1 cellular context compared by ENCODE assay signal in the genomic region with DNA sequence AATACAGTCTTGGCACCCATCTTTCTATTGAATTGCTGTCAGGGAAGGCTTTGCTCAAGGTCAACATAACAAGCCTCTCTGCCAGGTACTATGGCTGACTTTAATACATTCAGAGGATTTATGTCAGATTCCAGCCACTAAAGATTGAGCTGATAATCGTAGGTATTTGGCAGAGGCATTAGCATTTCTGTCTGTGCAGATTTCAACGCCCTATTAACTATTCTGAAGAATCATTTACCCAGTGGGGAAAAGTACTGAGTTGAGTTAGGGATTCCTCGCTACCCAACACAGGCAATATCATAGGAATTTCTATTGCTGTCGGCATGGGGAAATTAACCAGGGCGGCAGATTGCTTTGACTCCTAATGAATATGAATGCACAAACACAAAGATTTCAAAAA.
TF ChIP-seq lines count a peak whose summit lies in the region.

No MANE protein-coding gene starts in this region.

TF ChIP-seq in SK-N-SH, 30 proteins besides CTCF, POLR2A, EP300 and RAD21 (continued from another document):
- TF ChIP-seq, protein P1, sequence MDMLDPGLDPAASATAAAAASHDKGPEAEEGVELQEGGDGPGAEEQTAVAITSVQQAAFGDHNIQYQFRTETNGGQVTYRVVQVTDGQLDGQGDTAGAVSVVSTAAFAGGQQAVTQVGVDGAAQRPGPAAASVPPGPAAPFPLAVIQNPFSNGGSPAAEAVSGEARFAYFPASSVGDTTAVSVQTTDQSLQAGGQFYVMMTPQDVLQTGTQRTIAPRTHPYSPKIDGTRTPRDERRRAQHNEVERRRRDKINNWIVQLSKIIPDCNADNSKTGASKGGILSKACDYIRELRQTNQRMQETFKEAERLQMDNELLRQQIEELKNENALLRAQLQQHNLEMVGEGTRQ (IDR thresholded peaks at IDR 0.05; ENCODE audit: borderline replicate concordance, low read depth, low read length), result no peak
- TF ChIP-seq MEF2A (IDR thresholded peaks at IDR 0.05; ENCODE audit: borderline replicate concordance, low read depth) (no peak), CHD2 (IDR thresholded peaks at IDR 0.05; ENCODE audit: low read length, partially characterized antibody) (no peak), GATA2 (CRISPR knock-in tag; IDR thresholded peaks at IDR 0.05) (no peak), TCF12 (IDR thresholded peaks at IDR 0.05) (no peak), POLR2AphosphoS5 (IDR thresholded peaks at IDR 0.05; ENCODE audit: low read depth, low read length) (no peak)
- TF ChIP-seq, protein P2, sequence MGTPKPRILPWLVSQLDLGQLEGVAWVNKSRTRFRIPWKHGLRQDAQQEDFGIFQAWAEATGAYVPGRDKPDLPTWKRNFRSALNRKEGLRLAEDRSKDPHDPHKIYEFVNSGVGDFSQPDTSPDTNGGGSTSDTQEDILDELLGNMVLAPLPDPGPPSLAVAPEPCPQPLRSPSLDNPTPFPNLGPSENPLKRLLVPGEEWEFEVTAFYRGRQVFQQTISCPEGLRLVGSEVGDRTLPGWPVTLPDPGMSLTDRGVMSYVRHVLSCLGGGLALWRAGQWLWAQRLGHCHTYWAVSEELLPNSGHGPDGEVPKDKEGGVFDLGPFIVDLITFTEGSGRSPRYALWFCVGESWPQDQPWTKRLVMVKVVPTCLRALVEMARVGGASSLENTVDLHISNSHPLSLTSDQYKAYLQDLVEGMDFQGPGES (IDR thresholded peaks at IDR 0.05; ENCODE audit: low read depth, low read length), result no peak
- TF ChIP-seq, protein P3, sequence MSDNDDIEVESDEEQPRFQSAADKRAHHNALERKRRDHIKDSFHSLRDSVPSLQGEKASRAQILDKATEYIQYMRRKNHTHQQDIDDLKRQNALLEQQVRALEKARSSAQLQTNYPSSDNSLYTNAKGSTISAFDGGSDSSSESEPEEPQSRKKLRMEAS (IDR thresholded peaks at IDR 0.05; ENCODE audit: low read depth), result no peak
- TF ChIP-seq, protein P4, sequence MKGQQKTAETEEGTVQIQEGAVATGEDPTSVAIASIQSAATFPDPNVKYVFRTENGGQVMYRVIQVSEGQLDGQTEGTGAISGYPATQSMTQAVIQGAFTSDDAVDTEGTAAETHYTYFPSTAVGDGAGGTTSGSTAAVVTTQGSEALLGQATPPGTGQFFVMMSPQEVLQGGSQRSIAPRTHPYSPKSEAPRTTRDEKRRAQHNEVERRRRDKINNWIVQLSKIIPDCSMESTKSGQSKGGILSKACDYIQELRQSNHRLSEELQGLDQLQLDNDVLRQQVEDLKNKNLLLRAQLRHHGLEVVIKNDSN (IDR thresholded peaks at IDR 0.05; ENCODE audit: borderline replicate concordance, low read depth), result no peak
